In the genomic region with DNA sequence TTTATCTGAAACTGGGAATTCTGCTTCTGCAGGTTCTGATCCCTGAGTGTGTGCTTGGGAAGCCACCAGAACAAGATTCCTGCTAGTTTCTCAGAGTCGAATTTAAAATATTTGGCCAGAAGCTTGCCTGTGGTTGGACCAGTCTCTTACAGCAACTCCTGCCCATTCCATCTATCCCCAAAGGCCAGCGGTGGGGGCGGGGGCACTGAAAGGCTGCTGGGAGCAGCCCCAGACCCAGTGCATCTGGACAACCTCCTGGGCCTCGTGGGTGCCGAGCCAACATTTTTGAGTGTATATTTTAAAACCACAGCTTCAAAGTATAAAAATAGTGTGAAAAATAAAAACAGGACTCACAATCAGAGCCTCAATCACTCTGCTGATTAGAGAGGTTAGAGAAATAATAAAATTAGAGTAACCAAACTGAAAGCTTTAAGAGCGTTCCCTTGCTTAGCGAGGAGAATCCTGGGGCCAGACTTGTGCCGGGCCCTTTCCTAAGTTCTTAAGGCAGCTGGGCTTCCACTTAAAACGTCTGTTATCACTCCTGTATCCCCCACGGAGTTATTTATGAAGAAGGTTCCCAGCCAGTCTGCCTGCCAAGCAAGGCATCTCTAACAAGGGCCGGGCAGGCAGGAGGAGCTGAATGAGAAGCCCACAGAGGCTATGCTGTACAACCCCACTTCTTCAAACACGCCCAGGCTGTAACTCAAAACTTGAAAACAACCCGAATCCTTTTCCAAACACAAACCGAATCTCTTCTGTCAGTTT, we compare ENCODE assay signal across 16 cellular contexts. TPM values are rescaled to one million over a fixed set of nuclear protein-coding genes. Genes with fewer than 3 reads are reported as not detected.
A peak's percentile ranks its signal among the peaks of the same experiment; 100 is the strongest.
DNase-seq lines count a peak whose midpoint lies in the region; ATAC-seq, FAIRE-seq and TF ChIP-seq lines count a peak whose summit lies in the region.
"Had no signal": no experiment of that assay in that cellular context is flagged by ENCODE, and none has a peak within 500 bp of the region (broad histone marks: within the 10 kb centered on the region; RNA-seq: fewer than 3 reads in every experiment).

No MANE protein-coding gene starts in this region.

- in situ Hi-C loops in gastrocnemius medialis (cut with MboI; ENCODE audit: low sequenced_read_pairs in 4 of 4): no loop called here

- 100% methylated on average over 2 of the region's 14 CpGs for WGBS in mesendoderm (ENCODE audit: extremely low coverage, insufficient coverage, low lambda C conversion rate)

- H3K4me1 ChIP-seq in kidney (ENCODE audit: control insufficient read depth in 1 of 2, insufficient read depth in 1 of 2, low read depth in 1 of 2, low read length in 2 of 2): peaks cover 0 to 8% of the 10 kb centered on the region in 2 donors
- peaks cover 11 to 51% of the 10 kb centered on the region in 2 donors for H3K4me1 ChIP-seq in gastrocnemius medialis
- no peaks in the 10 kb centered on the region for H3K4me1 ChIP-seq in mesendoderm (ENCODE audit: control insufficient read depth, low read depth, low read length)

- no peaks in the 10 kb centered on the region for H3K79me2 ChIP-seq in mesendoderm (ENCODE audit: control insufficient read depth, insufficient read depth, low read length)

- H2BK5ac ChIP-seq in mesendoderm (ENCODE audit: low read length): no peak overlapping the region

- H4K5ac ChIP-seq in mesendoderm (ENCODE audit: low read length): no peak overlapping the region

- H3K4me3 ChIP-seq in cardiac fibroblast (replicated peaks in 1 of 2; ENCODE audit: low read depth in 2 of 2, low read length in 2 of 2) (no peak overlapping the region), kidney (ENCODE audit: low read length in 2 of 2) (no peak overlapping the region), gastrocnemius medialis (no peak overlapping the region), mesendoderm (ENCODE audit: low read length) (no peak overlapping the region)
- H3K4me3 ChIP-seq: PC-9 had no signal

- TF ChIP-seq CTCF in cardiac fibroblast (IDR thresholded peaks at IDR 0.05; ENCODE audit: low read depth, low read length) (no peak), kidney (IDR thresholded peaks at IDR 0.05; ENCODE audit: borderline replicate concordance, extremely low read depth, insufficient read depth) (no peak), gastrocnemius medialis (IDR thresholded peaks at IDR 0.05 in 4 of 5, conservative IDR thresholded peaks at IDR 0.05 in 1 of 5) (no peak)

- H3K9ac ChIP-seq in kidney (ENCODE audit: low read length in 2 of 2) (no peak overlapping the region), mesendoderm (ENCODE audit: low read length) (no peak overlapping the region)

- H3K23ac ChIP-seq in mesendoderm (ENCODE audit: low read length): no peak overlapping the region

- intact Hi-C loops in kidney (cut with DNase I): no loop called here
- intact Hi-C loops in gastrocnemius medialis (cut with DNase I; ENCODE audit: low total_unique reads): loop anchor here (5.0 kb wide), 2 partner anchors 37 to 127 kb away; no protein-coding TSS in a partner anchor

- H3K4me3 Mint-ChIP-seq in activated T-cell treated with anti-CD3 and anti-CD28 coated beads, Interleukin-2, amount 50 U/mL, for 72 hours: no peak overlapping the region
- H3K4me3 Mint-ChIP-seq: activated CD4-positive, alpha-beta memory T cell treated with anti-CD3 and anti-CD28 coated beads, Interleukin-2, amount 10 ng/mL, durations not matched to agents 7 days and 5 days; activated naive CD4-positive, alpha-beta T cell treated with anti-CD3 and anti-CD28 coated beads, Interleukin-2, amount 10 ng/mL, durations not matched to agents 7 days and 5 days; effector memory CD8-positive, alpha-beta T cell; stimulated activated naive CD8-positive, alpha-beta T cell treated with anti-CD3 and anti-CD28 coated beads, Interleukin-15, Interleukin-2, amounts not matched to agents 100 ng/mL and 50 ng/mL, for 24 hours; T-helper 2 cell treated with Interferon-gamma antibody and Interleukin-4, amounts not matched to agents 5 μg/mL and 100 μg/mL, for 36 hours had no signal

- H3K27me3 ChIP-seq in gastrocnemius medialis (no peaks in the 10 kb centered on the region), mesendoderm (ENCODE audit: insufficient read depth, low read length, poor library complexity) (no peaks in the 10 kb centered on the region)

- H4K8ac ChIP-seq in mesendoderm (ENCODE audit: low read depth, low read length): no peak overlapping the region

- no peaks in the 10 kb centered on the region for H3K79me1 ChIP-seq in mesendoderm (ENCODE audit: low read length)

- no peak overlapping the region for H3K4ac ChIP-seq in mesendoderm (ENCODE audit: low read depth, low read length)

- no peak overlapping the region for H3K27ac Mint-ChIP-seq in activated T-cell treated with anti-CD3 and anti-CD28 coated beads, Interleukin-2, amount 50 U/mL, for 72 hours
- H3K27ac Mint-ChIP-seq: activated CD4-positive, alpha-beta memory T cell treated with anti-CD3 and anti-CD28 coated beads, Interleukin-2, amount 10 ng/mL, durations not matched to agents 7 days and 5 days; activated naive CD4-positive, alpha-beta T cell treated with anti-CD3 and anti-CD28 coated beads, Interleukin-2, amount 10 ng/mL, durations not matched to agents 7 days and 5 days; stimulated activated naive CD8-positive, alpha-beta T cell treated with anti-CD3 and anti-CD28 coated beads, Interleukin-15, Interleukin-2, amounts not matched to agents 100 ng/mL and 50 ng/mL, for 24 hours; T-helper 2 cell treated with Interferon-gamma antibody and Interleukin-4, amounts not matched to agents 5 μg/mL and 100 μg/mL, for 36 hours had no signal

- no peaks in the 10 kb centered on the region for H3K27me3 Mint-ChIP-seq in activated T-cell treated with anti-CD3 and anti-CD28 coated beads, Interleukin-2, amount 50 U/mL, for 72 hours (ENCODE audit: low read depth)
- H3K27me3 Mint-ChIP-seq: activated CD4-positive, alpha-beta memory T cell treated with anti-CD3 and anti-CD28 coated beads, Interleukin-2, amount 10 ng/mL, durations not matched to agents 7 days and 5 days; activated naive CD4-positive, alpha-beta T cell treated with anti-CD3 and anti-CD28 coated beads, Interleukin-2, amount 10 ng/mL, durations not matched to agents 7 days and 5 days; effector memory CD8-positive, alpha-beta T cell; stimulated activated naive CD8-positive, alpha-beta T cell treated with anti-CD3 and anti-CD28 coated beads, Interleukin-15, Interleukin-2, amounts not matched to agents 100 ng/mL and 50 ng/mL, for 24 hours had no signal

- H3K56ac ChIP-seq in mesendoderm (ENCODE audit: low read length): no peak overlapping the region

- H3K27ac ChIP-seq in kidney (ENCODE audit: low read depth in 2 of 2, low read length in 2 of 2) (peak overlapping the region in 1 of 2 donors; percentile 49), gastrocnemius medialis (peak overlapping the region; percentile 42 to 63 (median 56)), mesendoderm (ENCODE audit: low read depth, low read length) (no peak overlapping the region)
- H3K27ac ChIP-seq: PC-9 had no signal

- ATAC-seq in gastrocnemius medialis: no peak
- no peak for ATAC-seq in activated T-cell treated with anti-CD3 and anti-CD28 coated beads, Interleukin-2, amount 50 U/mL, for 72 hours (replicated peaks in 1 of 2)
- no peak for ATAC-seq in stimulated activated naive CD8-positive, alpha-beta T cell treated with anti-CD3 and anti-CD28 coated beads, Interleukin-15, Interleukin-2, amounts not matched to agents 100 U/mL and 50 U/mL, for 24 hours
- ATAC-seq: effector memory CD8-positive, alpha-beta T cell had no signal

- FAIRE-seq in kidney (lab: Jason Lieb, UNC): no peak
- FAIRE-seq: GM18507 had no signal

- peaks cover 0 to 5% of the 10 kb centered on the region in 2 donors for H3K36me3 Mint-ChIP-seq in activated T-cell treated with anti-CD3 and anti-CD28 coated beads, Interleukin-2, amount 50 U/mL, for 72 hours (ENCODE audit: insufficient read depth in 2 of 2)

- H3K36me3 ChIP-seq in kidney (ENCODE audit: control insufficient read depth in 1 of 2, insufficient read depth in 2 of 2, low read length in 2 of 2) (no peaks in the 10 kb centered on the region), gastrocnemius medialis (no peaks in the 10 kb centered on the region), mesendoderm (ENCODE audit: control insufficient read depth, insufficient read depth, low read length) (no peaks in the 10 kb centered on the region)

- peaks cover 14% of the 10 kb centered on the region for H3K4me1 Mint-ChIP-seq in activated T-cell treated with anti-CD3 and anti-CD28 coated beads, Interleukin-2, amount 50 U/mL, for 72 hours (ENCODE audit: low read depth)
- H3K4me1 Mint-ChIP-seq: activated naive CD4-positive, alpha-beta T cell treated with anti-CD3 and anti-CD28 coated beads, Interleukin-2, amount 10 ng/mL, durations not matched to agents 7 days and 5 days had no signal

- no peak for TF ChIP-seq POLR2A in gastrocnemius medialis (IDR thresholded peaks at IDR 0.05)

- H3K9me3 Mint-ChIP-seq in activated T-cell treated with anti-CD3 and anti-CD28 coated beads, Interleukin-2, amount 50 U/mL, for 72 hours: no peaks in the 10 kb centered on the region
- H3K9me3 Mint-ChIP-seq: activated CD4-positive, alpha-beta memory T cell treated with anti-CD3 and anti-CD28 coated beads, Interleukin-2, amount 10 ng/mL, durations not matched to agents 7 days and 5 days; activated naive CD4-positive, alpha-beta T cell treated with anti-CD3 and anti-CD28 coated beads, Interleukin-2, amount 10 ng/mL, durations not matched to agents 7 days and 5 days; effector memory CD8-positive, alpha-beta T cell; stimulated activated naive CD8-positive, alpha-beta T cell treated with anti-CD3 and anti-CD28 coated beads, Interleukin-15, Interleukin-2, amounts not matched to agents 100 ng/mL and 50 ng/mL, for 24 hours; T-helper 2 cell treated with Interferon-gamma antibody and Interleukin-4, amounts not matched to agents 5 μg/mL and 100 μg/mL, for 36 hours had no signal

- no peak overlapping the region for H3K4me2 ChIP-seq in mesendoderm (ENCODE audit: low read length)
- H3K4me2 ChIP-seq: PC-9 had no signal

- DNase-seq in AG08395 (ENCODE audit: low spot score) (peak; percentile 40), cardiac fibroblast (ENCODE audit: low read depth in 2 of 2) (peak; percentile 24 to 83), kidney (peak; percentile 82), gastrocnemius medialis (no peak), superior temporal gyrus (ENCODE audit: extremely low spot score) (no peak), mesendoderm (no peak)
- DNase-seq in activated T-cell treated with anti-CD3 and anti-CD28 coated beads, Interleukin-2, amount 50 U/mL, for 72 hours: no peak
- no peak for DNase-seq in stimulated activated naive CD8-positive, alpha-beta T cell treated with anti-CD3 and anti-CD28 coated beads, Interleukin-15, Interleukin-2, amounts not matched to agents 100 U/mL and 50 U/mL, for 24 hours
- DNase-seq: activated CD4-positive, alpha-beta memory T cell treated with anti-CD3 and anti-CD28 coated beads, Interleukin-2, amount 10 ng/mL, durations not matched to agents 7 days and 5 days; activated naive CD4-positive, alpha-beta T cell treated with anti-CD3 and anti-CD28 coated beads, Interleukin-2, amount 10 ng/mL, durations not matched to agents 7 days and 5 days; effector memory CD8-positive, alpha-beta T cell; NCI-H2171; PC-9 had no signal

- H2AK5ac ChIP-seq in mesendoderm (ENCODE audit: low read length): no peak overlapping the region

- no peak overlapping the region for H2BK15ac ChIP-seq in mesendoderm (replicated peaks; ENCODE audit: low read depth)

- no peak overlapping the region for H2BK120ac ChIP-seq in mesendoderm (ENCODE audit: low read depth, low read length)

- H3K9me3 ChIP-seq in kidney (ENCODE audit: control insufficient read depth in 1 of 2, low read length in 2 of 2) (no peaks in the 10 kb centered on the region), gastrocnemius medialis (no peaks in the 10 kb centered on the region)

- no peak overlapping the region for H3K18ac ChIP-seq in mesendoderm (ENCODE audit: low read length)

RNA-seq across cellular contexts. Expression of a gene that starts 38.8 kb away (rescaled TPM):
- total RNA-seq in kidney (247 TPM), gastrocnemius medialis (10 to 100 TPM; 15.5 to 58.6 (median 44.8) TPM)
- polyA plus RNA-seq in kidney (ENCODE audit: insufficient read depth, low read depth, low replicate concordance): 35.4 TPM
- total RNA-seq in activated T-cell treated with anti-CD3 and anti-CD28 coated beads, Interleukin-2, amount 50 U/mL, for 72 hours: 10 to 100 TPM; 70.8 to 86.4 TPM
- 71.1 TPM for polyA plus RNA-seq in mesendoderm (2013, experiment 1 of 2)
- polyA plus RNA-seq in mesendoderm (2013, experiment 2 of 2): 70.6 TPM

Comparison
In these comparisons a context has a peak if more than half of its experiments do, and no peak if none do; other contexts are left out.
1. DNase-seq: peak in AG08395 (single experiment), cardiac fibroblast (2 of 2) and kidney (single experiment); none in gastrocnemius medialis (0 of 2), activated T-cell treated with anti-CD3 and anti-CD28 coated beads, Interleukin-2, amount 50 U/mL, for 72 hours (0 of 2), stimulated activated naive CD8-positive, alpha-beta T cell treated with anti-CD3 and anti-CD28 coated beads, Interleukin-15, Interleukin-2, amounts not matched to agents 100 U/mL and 50 U/mL, for 24 hours (single experiment), superior temporal gyrus (single experiment) and mesendoderm (single experiment).